Comparison of ENCODE assay signal across 8 cellular contexts in genomic region chr4:153467154-153467896, GRCh38. TPM values are rescaled to one million over a fixed set of nuclear protein-coding genes. Genes with fewer than 3 reads are reported as not detected.
A peak's percentile ranks its signal among the peaks of the same experiment; 100 is the strongest.
DNase-seq lines count a peak whose midpoint lies in the region; ATAC-seq and TF ChIP-seq lines count a peak whose summit lies in the region.

No MANE protein-coding gene starts in this region.

- H3K4me1 Mint-ChIP-seq in activated naive CD4-positive, alpha-beta T cell treated with anti-CD3 and anti-CD28 coated beads for 36 hours (ENCODE audit: low read depth), result peaks cover 45% of the 10 kb centered on the region

- DNase-seq in Caki2 (ENCODE audit: low read depth) (peak; percentile 56), GM19238 (ENCODE audit: insufficient read length, low spot score) (peak; percentile 83), NCI-H748 treated with DMSO at 0.1 percent for 48 hours (lab: John Stamatoyannopoulos, UW) (peak; percentile 64), heart left ventricle (peak; percentile 46 to 78 (median 56)), sciatic nerve (ENCODE audit: low spot score) (no peak), cerebellar cortex (ENCODE audit: low spot score) (no peak)
- peak; percentile 63 for DNase-seq in activated naive CD4-positive, alpha-beta T cell treated with anti-CD3 and anti-CD28 coated beads for 36 hours

- peak overlapping the region; percentile 60 to 99 (median 85) for H3K4me3 ChIP-seq in heart left ventricle

- peaks cover 0 to 7% (median 0%) of the 10 kb centered on the region in 9 donors for H3K36me3 ChIP-seq in heart left ventricle

- CTCF ChIA-PET in activated naive CD4-positive, alpha-beta T cell treated with anti-CD3 and anti-CD28 coated beads for 36 hours (lab: Charles Lee), result interaction anchor here (0.7 to 5.6 kb wide), 22 partner anchors 11 to 340 kb away, joined by 3 to 30 read pairs (median 5); no protein-coding TSS in a partner anchor

- no peaks in the 10 kb centered on the region for H3K27me3 ChIP-seq in heart left ventricle

- H3K9me3 Mint-ChIP-seq in activated naive CD4-positive, alpha-beta T cell treated with anti-CD3 and anti-CD28 coated beads for 36 hours, result no peaks in the 10 kb centered on the region

- TF ChIP-seq POLR2A in heart left ventricle (IDR thresholded peaks at IDR 0.05), result no peak

- no peaks in the 10 kb centered on the region for H3K9me3 ChIP-seq in heart left ventricle

- peak overlapping the region; percentile 95 for H3K4me3 Mint-ChIP-seq in activated naive CD4-positive, alpha-beta T cell treated with anti-CD3 and anti-CD28 coated beads for 36 hours

- ATAC-seq in HG03175 (IDR thresholded peaks at IDR 0.05; ENCODE audit: unreplicated experiment) (peak; percentile 55), heart left ventricle (peak; percentile 28 to 65 (median 54)), sciatic nerve (peak; percentile 61)

- H3K27ac ChIP-seq in heart left ventricle, result peak overlapping the region in 11 of 12 donors; percentile 75 to 93 (median 86)

- in situ Hi-C loops in Caki2 (cut with HindIII; ENCODE audit: low pct_unique_long_range_greater_than_20kb, low sequenced_read_pairs), result no loop called here

- H3K27ac Mint-ChIP-seq in activated naive CD4-positive, alpha-beta T cell treated with anti-CD3 and anti-CD28 coated beads for 36 hours, result peak overlapping the region; percentile 96

- TF ChIP-seq CTCF in heart left ventricle (IDR thresholded peaks at IDR 0.05), result no peak

- H3K4me1 ChIP-seq in heart left ventricle, result peaks cover 0 to 69% (median 34%) of the 10 kb centered on the region in 12 donors

- H3K27me3 Mint-ChIP-seq in activated naive CD4-positive, alpha-beta T cell treated with anti-CD3 and anti-CD28 coated beads for 36 hours (ENCODE audit: low read depth), result no peaks in the 10 kb centered on the region

- 2 to 3% (median 3%) methylated on average over 23 to 28 of the region's 28 CpGs for WGBS in heart left ventricle, 4 donors

- intact Hi-C loops in activated naive CD4-positive, alpha-beta T cell treated with anti-CD3 and anti-CD28 coated beads for 36 hours (cut with micrococcal nuclease), result no loop called here
- intact Hi-C loops in heart left ventricle (cut with DNase I), result loop anchor here (2.0 to 10.0 kb wide), 13 partner anchors 19 to 323 kb away; partner anchors contain the start of gene MND1 (in 4 of the 10)
- intact Hi-C loops in sciatic nerve (cut with DNase I), result no loop called here

- H3K36me3 Mint-ChIP-seq in activated naive CD4-positive, alpha-beta T cell treated with anti-CD3 and anti-CD28 coated beads for 36 hours (ENCODE audit: low read depth), result peaks cover 38% of the 10 kb centered on the region

RNA-seq across cellular contexts. Expression of gene TMEM131L, which starts 1.2 kb away (rescaled TPM):
- 2.4 and 6.0 TPM in 2 replicates for total RNA-seq in Caki2 (2014; rRNA removed; shearing (Covaris generic); ENCODE audit: low replicate concordance)
- 10 to 100 TPM; 37.6 to 41.6 TPM for total RNA-seq in activated naive CD4-positive, alpha-beta T cell treated with anti-CD3 and anti-CD28 coated beads for 36 hours
- total RNA-seq in heart left ventricle (10 to 100 TPM; 10.9 to 22.2 (median 19.9) TPM), sciatic nerve (15.2 TPM)
- 1 to 10 TPM; 3.8 TPM for polyA plus RNA-seq in heart left ventricle

Comparison
In these comparisons a context has a peak if more than half of its experiments do, and no peak if none do; other contexts are left out.
1. DNase-seq: peak in Caki2 (single experiment), GM19238 (single experiment), NCI-H748 treated with DMSO at 0.1 percent for 48 hours (single experiment), activated naive CD4-positive, alpha-beta T cell treated with anti-CD3 and anti-CD28 coated beads for 36 hours (single experiment) and heart left ventricle (5 of 5); none in sciatic nerve (single experiment) and cerebellar cortex (single experiment).
2. intact Hi-C loops: an anchor here in heart left ventricle (2.0 to 10.0 kb wide); none called in activated naive CD4-positive, alpha-beta T cell treated with anti-CD3 and anti-CD28 coated beads for 36 hours and sciatic nerve.
3. Peak in every context shown above with its lines, with median percentiles within 50 percentile points of each other: ATAC-seq.